ENCODE assay signal across 8 cellular contexts in genomic region chr15:31338318-31338878, GRCh38. TPM values are rescaled to one million over a fixed set of nuclear protein-coding genes. Genes with fewer than 3 reads are reported as not detected.
DNase-seq lines count a peak whose midpoint lies in the region; ATAC-seq and TF ChIP-seq lines count a peak whose summit lies in the region.

No MANE protein-coding gene starts in this region.

- TF ChIP-seq CTCF in CD8-positive, alpha-beta T cell (IDR thresholded peaks at IDR 0.05), result no peak
- TF ChIP-seq CTCF in coronary artery (IDR thresholded peaks at IDR 0.05), result no peak
- TF ChIP-seq CTCF in osteocyte (IDR thresholded peaks at IDR 0.05), result no peak

- no peak for ATAC-seq in CD8-positive, alpha-beta T cell
- ATAC-seq in GM21381 (IDR thresholded peaks at IDR 0.05; ENCODE audit: unreplicated experiment) (peak; percentile 41), HG03280 (IDR thresholded peaks at IDR 0.05; ENCODE audit: unreplicated experiment) (no peak)

- DNase-seq in CD8-positive, alpha-beta T cell, result no peak
- DNase-seq in MG63 (peak; percentile 33), coronary artery (ENCODE audit: low spot score) (no peak), osteocyte (ENCODE audit: extremely low spot score, unreplicated experiment) (no peak), NCI-H187 (lab: John Stamatoyannopoulos, UW) (no peak), NCI-H774 (lab: John Stamatoyannopoulos, UW) (no peak)

- H3K4me1 ChIP-seq in CD8-positive, alpha-beta T cell (ENCODE audit: insufficient read depth, low read length), result peaks cover 99% of the 10 kb centered on the region

- no peak overlapping the region for H3K4me3 ChIP-seq in CD8-positive, alpha-beta T cell (ENCODE audit: low read depth, low read length)
- no peak overlapping the region for H3K4me3 ChIP-seq in MG63
- peak overlapping the region; percentile 49 for H3K4me3 ChIP-seq in coronary artery

- H3K27ac Mint-ChIP-seq in CD8-positive, alpha-beta T cell, result peak overlapping the region; percentile 86
- peak overlapping the region; percentile 98 for H3K27ac Mint-ChIP-seq in osteocyte (ENCODE audit: unreplicated experiment)

- H3K27me3 ChIP-seq in CD8-positive, alpha-beta T cell (ENCODE audit: insufficient read depth, low read length), result no peaks in the 10 kb centered on the region
- no peaks in the 10 kb centered on the region for H3K27me3 ChIP-seq in MG63

- peak overlapping the region; percentile 56 for H3K4me3 Mint-ChIP-seq in CD8-positive, alpha-beta T cell
- H3K4me3 Mint-ChIP-seq in osteocyte (ENCODE audit: unreplicated experiment), result no peak overlapping the region

- no peaks in the 10 kb centered on the region for H3K36me3 ChIP-seq in CD8-positive, alpha-beta T cell (ENCODE audit: insufficient read depth, low read length)
- peaks cover 4% of the 10 kb centered on the region; the same call in 1 of the 2 replicates for H3K36me3 ChIP-seq in MG63

- no peaks in the 10 kb centered on the region for H3K9me3 ChIP-seq in CD8-positive, alpha-beta T cell (ENCODE audit: low read length)
- H3K9me3 ChIP-seq in MG63, result no peaks in the 10 kb centered on the region

- H3K36me3 Mint-ChIP-seq in CD8-positive, alpha-beta T cell, result peaks cover 33% of the 10 kb centered on the region
- no peaks in the 10 kb centered on the region for H3K36me3 Mint-ChIP-seq in osteocyte (ENCODE audit: unreplicated experiment)

- H3K27ac ChIP-seq in CD8-positive, alpha-beta T cell (ENCODE audit: low read depth, low read length), result peak overlapping the region; percentile 36
- peak overlapping the region; percentile 49 to 87 for H3K27ac ChIP-seq in coronary artery

- POLR2A ChIA-PET in CD8-positive, alpha-beta T cell (lab: Charles Lee), result interaction anchor here (0.5 to 16.5 kb wide), 5 partner anchors 8 to 145 kb away, joined by 3 to 296 read pairs (median 5); no protein-coding TSS in a partner anchor

- intact Hi-C loops in CD8-positive, alpha-beta T cell (cut with DNase I, micrococcal nuclease), result no loop called here

- no peaks in the 10 kb centered on the region for H3K9me3 Mint-ChIP-seq in CD8-positive, alpha-beta T cell
- no peaks in the 10 kb centered on the region for H3K9me3 Mint-ChIP-seq in osteocyte (ENCODE audit: unreplicated experiment)

- peaks cover 99% of the 10 kb centered on the region for H3K4me1 Mint-ChIP-seq in CD8-positive, alpha-beta T cell (ENCODE audit: low read depth)
- peaks cover 50% of the 10 kb centered on the region for H3K4me1 Mint-ChIP-seq in osteocyte (ENCODE audit: unreplicated experiment)

- no peaks in the 10 kb centered on the region for H3K27me3 Mint-ChIP-seq in CD8-positive, alpha-beta T cell (ENCODE audit: low read depth)
- H3K27me3 Mint-ChIP-seq in osteocyte (ENCODE audit: unreplicated experiment), result no peaks in the 10 kb centered on the region

- CTCF ChIA-PET in CD8-positive, alpha-beta T cell (lab: Charles Lee), result interaction anchor here (1.1 to 18.1 kb wide), 6 partner anchors 11 to 151 kb away, joined by 3 to 286 read pairs (median 4); partner anchors contain the start of gene KLF13

RNA-seq across cellular contexts. Expression of gene KLF13, which starts 11.8 kb away (rescaled TPM):
- 100 to 1,000 TPM; 359 to 364 TPM for total RNA-seq in CD8-positive, alpha-beta T cell
- total RNA-seq in MG63 (2014; rRNA removed; shearing (Covaris generic); ENCODE audit: low replicate concordance), result 39.1 and 47.2 TPM in 2 replicates
- total RNA-seq in osteocyte, result 54.5 and 57.7 TPM in 2 replicates
